Comparison of ENCODE assay signal across 10 cellular contexts in the genomic region with DNA sequence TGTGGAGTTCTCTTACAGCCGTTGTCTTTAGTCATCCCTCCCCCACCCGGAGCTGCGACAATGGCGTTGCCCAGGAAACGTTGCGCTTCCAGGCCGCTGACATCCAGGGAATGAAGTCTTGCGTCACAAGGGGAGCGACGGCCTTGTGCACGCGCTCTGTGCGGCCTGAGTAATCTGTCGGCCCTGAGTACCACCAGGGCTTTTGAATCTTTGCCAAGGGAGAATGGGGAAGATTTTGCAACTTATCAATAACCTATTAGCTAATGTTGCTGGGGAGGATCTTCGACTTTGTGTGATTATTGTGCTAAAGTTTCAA. TPM values are rescaled to one million over a fixed set of nuclear protein-coding genes. Genes with fewer than 3 reads are reported as not detected.
A peak's percentile ranks its signal among the peaks of the same experiment; 100 is the strongest.
DNase-seq lines count a peak whose midpoint lies in the region; ATAC-seq and TF ChIP-seq lines count a peak whose summit lies in the region.
"Had no signal": no experiment of that assay in that cellular context is flagged by ENCODE, and none has a peak within 500 bp of the region (broad histone marks: within the 10 kb centered on the region; RNA-seq: fewer than 3 reads in every experiment).

A gene (minus strand): TSS at position 62 of the 316 bp plus-strand sequence. CDS start 360 bp downstream, outside the sequence.

- DNase-seq in epithelial cell of proximal tubule (ENCODE audit: low read depth) (no peak), ovary (no peak), NOMO-1 (lab: John Stamatoyannopoulos, UW; ENCODE audit: unreplicated experiment in 2 of 2) (no peak), NCI-H2196 (lab: John Stamatoyannopoulos, UW; ENCODE audit: unreplicated experiment) (no peak), foreskin melanocyte (no peak)

- H3K36me3 ChIP-seq in BLaER1 (no peaks in the 10 kb centered on the region), OCI-LY1 (ENCODE audit: insufficient read depth, low read length) (peaks cover 6% of the 10 kb centered on the region; the same call in 1 of the 2 replicates), ovary (no peaks in the 10 kb centered on the region)

- no peak for TF ChIP-seq POLR2A in ovary (IDR thresholded peaks at IDR 0.05)

- H3K79me2 ChIP-seq in OCI-LY1 (ENCODE audit: insufficient read depth, low read length) = no peaks in the 10 kb centered on the region
- H3K79me2 ChIP-seq: hepatocyte had no signal

- H3K9ac ChIP-seq in BLaER1 = no peak within 1 kb of the TSS
- no peak within 1 kb of the TSS; the same call in 1 of the 2 replicates for H3K9ac ChIP-seq in OCI-LY1 (ENCODE audit: low read length)

- TF ChIP-seq EP300 in ovary (IDR thresholded peaks at IDR 0.05) = no peak

- no peak within 1 kb of the TSS for H2AFZ ChIP-seq in OCI-LY1 (ENCODE audit: low read length)
- H2AFZ ChIP-seq: hepatocyte had no signal

- H3K4me1 ChIP-seq in BLaER1 = peaks cover 7% of the 10 kb centered on the region; the same call in 1 of the 2 replicates
- peaks cover 7% of the 10 kb centered on the region for H3K4me1 ChIP-seq in OCI-LY1 (ENCODE audit: insufficient read depth, low read length, severe bottlenecking)
- peaks cover 1% of the 10 kb centered on the region for H3K4me1 ChIP-seq in ovary (ENCODE audit: insufficient read depth)

- H3K27me3 ChIP-seq in BLaER1 (no peaks in the 10 kb centered on the region), OCI-LY1 (ENCODE audit: insufficient read depth, low read length) (no peaks in the 10 kb centered on the region; the same call in 1 of the 2 replicates), ovary (no peaks in the 10 kb centered on the region)
- H3K27me3 ChIP-seq: hepatocyte had no signal

- no peaks in the 10 kb centered on the region for H3K9me2 ChIP-seq in OCI-LY1 (ENCODE audit: low read depth, low read length)

- WGBS in ovary, 3 donors = 88 to 93% (median 89%) methylated on average over 15 of the region's 15 CpGs

- H3K27ac ChIP-seq in BLaER1 (no peak within 1 kb of the TSS), OCI-LY1 (ENCODE audit: low read depth, low read length, poor library complexity, severe bottlenecking) (no peak within 1 kb of the TSS), ovary (no peak within 1 kb of the TSS)
- H3K27ac ChIP-seq: hepatocyte had no signal

- intact Hi-C loops in ovary (cut with DNase I) = no loop called here

- no peak for ATAC-seq in HG02759 (IDR thresholded peaks at IDR 0.05; ENCODE audit: unreplicated experiment)
- ATAC-seq: Panc1 had no signal

- H3K9me3 ChIP-seq in BLaER1 = peaks cover 65% of the 10 kb centered on the region
- H3K9me3 ChIP-seq in OCI-LY1 (ENCODE audit: low read length) = peaks cover 21% of the 10 kb centered on the region
- H3K9me3 ChIP-seq in ovary = no peaks in the 10 kb centered on the region

- TF ChIP-seq CTCF in OCI-LY1 (IDR thresholded peaks at IDR 0.05; ENCODE audit: low read length) (no peak), epithelial cell of proximal tubule (conservative IDR thresholded peaks at IDR 0.05; ENCODE audit: low read depth, low read length) (no peak), ovary (IDR thresholded peaks at IDR 0.05) (no peak)

- no peaks in the 10 kb centered on the region for H3F3A ChIP-seq in OCI-LY1 (ENCODE audit: insufficient read depth, low read length)

- H3K4me3 ChIP-seq in BLaER1 (0 out of 2 replicates have a peak within 1 kb of the TSS, but pooled peaks have one; percentile 15), OCI-LY1 (ENCODE audit: low read depth, low read length, poor library complexity, severe bottlenecking) (peak within 1 kb of the TSS; percentile 55), epithelial cell of proximal tubule (ENCODE audit: low read depth, low read length) (peak within 1 kb of the TSS; percentile 42), ovary (peak within 1 kb of the TSS; percentile 34)
- H3K4me3 ChIP-seq: hepatocyte had no signal

- no peaks in the 10 kb centered on the region for H4K20me1 ChIP-seq in BLaER1
- no peaks in the 10 kb centered on the region for H4K20me1 ChIP-seq in OCI-LY1 (ENCODE audit: insufficient read depth, low read length)

- H3K4me2 ChIP-seq in BLaER1 (no peak within 1 kb of the TSS), OCI-LY1 (ENCODE audit: low read length) (peak within 1 kb of the TSS; percentile 64)
- H3K4me2 ChIP-seq: hepatocyte had no signal

RNA-seq across cellular contexts. Expression of the gene that starts here (rescaled TPM):
- 0.23 TPM in 1 of 2 replicates, not detected in the other for total RNA-seq in epithelial cell of proximal tubule
- total RNA-seq in ovary = under 1 TPM in 3 of 7 donors, not detected in 4; 0.11 to 0.12 (median 0.12) TPM
- polyA plus RNA-seq in ovary = under 1 TPM; 0.11 to 0.15 TPM
- total RNA-seq: hepatocyte had no signal
- polyA plus RNA-seq: hepatocyte had no signal
